In the genomic region with DNA sequence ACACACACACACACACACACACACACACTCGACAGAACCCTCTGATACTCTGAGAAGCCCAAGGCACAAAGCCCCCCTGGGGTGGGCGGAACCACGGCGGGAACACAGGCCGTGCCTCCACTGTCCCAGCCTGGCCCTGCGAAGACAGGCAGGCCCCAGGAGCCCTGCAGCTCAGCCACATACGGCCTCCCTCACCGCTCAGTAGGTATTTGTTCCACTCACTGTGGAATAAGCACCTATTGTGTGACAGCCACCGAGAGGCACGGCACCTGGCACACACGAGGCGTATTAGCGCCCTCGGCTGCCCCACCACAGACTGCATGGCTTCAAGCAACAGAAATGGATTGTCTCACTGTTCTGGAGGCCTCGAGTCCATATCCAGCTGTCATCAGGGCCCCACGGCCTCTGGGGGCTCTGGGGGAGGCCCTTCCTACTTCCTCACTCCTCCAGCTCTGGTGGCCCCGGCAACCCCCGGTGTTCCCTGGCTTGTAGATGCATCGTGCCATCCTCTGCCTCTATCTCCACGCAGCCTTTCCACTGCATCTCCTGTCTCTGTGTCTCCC, we compare ENCODE assay signal across 13 cellular contexts.
A peak's percentile ranks its signal among the peaks of the same experiment; 100 is the strongest.
DNase-seq lines count a peak whose midpoint lies in the region; ATAC-seq and TF ChIP-seq lines count a peak whose summit lies in the region.
"Had no signal": no experiment of that assay in that cellular context is flagged by ENCODE, and none has a peak within 500 bp of the region (broad histone marks: within the 10 kb centered on the region; RNA-seq: fewer than 3 reads in every experiment).

No MANE protein-coding gene starts in this region.

- no peaks in the 10 kb centered on the region for H3K27me3 ChIP-seq in heart left ventricle
- no peaks in the 10 kb centered on the region for H3K27me3 ChIP-seq in mammary epithelial cell (ENCODE audit: insufficient read depth, low read length)
- no peaks in the 10 kb centered on the region for H3K27me3 ChIP-seq in upper lobe of right lung
- H3K27me3 ChIP-seq: thyroid gland had no signal

- no peaks in the 10 kb centered on the region for H3K9me3 Mint-ChIP-seq in mesothelial cell of epicardium
- H3K9me3 Mint-ChIP-seq in Calu3 (ENCODE audit: low read depth, unreplicated experiment), result no peaks in the 10 kb centered on the region

- 63 to 70% (median 67%) methylated on average over 18 to 20 of the region's 20 CpGs for WGBS in heart left ventricle, 4 donors
- 67% methylated on average over 18 of the region's 20 CpGs for WGBS in mammary epithelial cell (ENCODE audit: low coverage, missing lambda C conversion rate)

- CTCF ChIA-PET in mammary epithelial cell (lab: Charles Lee; ENCODE audit: low non-redundant PET) (no interaction called here), Calu3 (lab: Charles Lee) (interaction anchor here (1.0 kb wide), 1 partner anchor 8 kb away, joined by 3 read pairs; no protein-coding TSS in a partner anchor)

- H3K4me1 Mint-ChIP-seq in mesothelial cell of epicardium (peaks cover 71% of the 10 kb centered on the region), Calu3 (ENCODE audit: low read depth, unreplicated experiment) (peaks cover 53% of the 10 kb centered on the region)

- H3K4me1 ChIP-seq in heart left ventricle, result peaks cover 24 to 94% (median 75%) of the 10 kb centered on the region in 12 donors
- H3K4me1 ChIP-seq in mammary epithelial cell (ENCODE audit: insufficient read depth, low read length), result peaks cover 62% of the 10 kb centered on the region
- peaks cover 50% of the 10 kb centered on the region for H3K4me1 ChIP-seq in upper lobe of right lung

- peak overlapping the region; percentile 44 for H3K4me2 ChIP-seq in mammary epithelial cell (ENCODE audit: insufficient read depth, low read depth, low read length)

- TF ChIP-seq POLR2A in heart left ventricle (IDR thresholded peaks at IDR 0.05), result no peak

- H3K4me3 Mint-ChIP-seq in mesothelial cell of epicardium, result peak overlapping the region; percentile 46
- no peak overlapping the region for H3K4me3 Mint-ChIP-seq in Calu3 (ENCODE audit: low read depth, unreplicated experiment)

- no peak overlapping the region for H3K9ac ChIP-seq in mammary epithelial cell (ENCODE audit: insufficient read depth, low read length)

- H3K9me3 ChIP-seq in heart left ventricle (no peaks in the 10 kb centered on the region), mammary epithelial cell (replicated peaks; ENCODE audit: insufficient read depth, low read length) (no peaks in the 10 kb centered on the region), upper lobe of right lung (no peaks in the 10 kb centered on the region)
- H3K9me3 ChIP-seq: thyroid gland had no signal

- TF ChIP-seq CTCF in heart left ventricle (IDR thresholded peaks at IDR 0.05) (no peak), mammary epithelial cell (conservative IDR thresholded peaks at IDR 0.05 in 1 of 2, IDR thresholded peaks at IDR 0.05 in 1 of 2; ENCODE audit: extremely low read depth in 1 of 2, insufficient read depth in 1 of 2, low read depth in 1 of 2, low read length in 2 of 2) (no peak), mesothelial cell of epicardium (IDR thresholded peaks at IDR 0.05; ENCODE audit: unreplicated experiment) (no peak), upper lobe of right lung (IDR thresholded peaks at IDR 0.05) (no peak), Calu3 (IDR thresholded peaks at IDR 0.05; ENCODE audit: unreplicated experiment) (no peak)

- H4K20me1 ChIP-seq in mammary epithelial cell (ENCODE audit: insufficient read depth, low read length), result no peaks in the 10 kb centered on the region

- peaks cover 0 to 4% (median 0%) of the 10 kb centered on the region in 9 donors for H3K36me3 ChIP-seq in heart left ventricle
- no peaks in the 10 kb centered on the region for H3K36me3 ChIP-seq in mammary epithelial cell (ENCODE audit: insufficient read depth, low read length)
- no peaks in the 10 kb centered on the region for H3K36me3 ChIP-seq in upper lobe of right lung
- H3K36me3 ChIP-seq: thyroid gland had no signal

- no peak for ATAC-seq in heart left ventricle
- no peak for ATAC-seq in left cardiac atrium
- ATAC-seq in upper lobe of right lung, result no peak
- no peak for ATAC-seq in GM21390 (IDR thresholded peaks at IDR 0.05; ENCODE audit: unreplicated experiment)
- ATAC-seq in left colon, result no peak

- peak overlapping the region; percentile 97 for H3K27ac Mint-ChIP-seq in mesothelial cell of epicardium
- no peak overlapping the region for H3K27ac Mint-ChIP-seq in Calu3 (ENCODE audit: unreplicated experiment)

- peak overlapping the region in 10 of 12 donors; percentile 4 to 67 (median 30) for H3K27ac ChIP-seq in heart left ventricle
- no peak overlapping the region for H3K27ac ChIP-seq in mammary epithelial cell (ENCODE audit: insufficient read depth, low read depth, low read length)
- H3K27ac ChIP-seq in upper lobe of right lung, result peak overlapping the region; percentile 56

- peaks cover 100% of the 10 kb centered on the region for H3K79me2 ChIP-seq in mammary epithelial cell (ENCODE audit: insufficient read depth, low read length)

- BruUV-seq in mammary epithelial cell (replicated peaks; lab: Mats Ljungman, UMichigan) (no TSS peak), Calu3 (replicated peaks; lab: Mats Ljungman, UMichigan) (no TSS peak)

- dilution Hi-C loops in mammary epithelial cell (cut with HindIII; ENCODE audit: low sequenced_read_pairs), result no loop called here

- DNase-seq in heart left ventricle (peak in 1 of 5 donors; percentile 60), left cardiac atrium (no peak), mammary epithelial cell (no peak), mesothelial cell of epicardium (ENCODE audit: low spot score in 2 of 2, unreplicated experiment in 2 of 2) (no peak), upper lobe of right lung (no peak), Calu3 (no peak), left colon (no peak)
- DNase-seq: activated CD8-positive, alpha-beta memory T cell treated with anti-CD3 and anti-CD28 coated beads, Interleukin-2, amount 50 U/mL, for 48 hours; amniotic stem cell; NCI-H510A had no signal

- no peak overlapping the region for H2AFZ ChIP-seq in mammary epithelial cell (ENCODE audit: low read depth, low read length)

- H3K36me3 Mint-ChIP-seq in mesothelial cell of epicardium (no peaks in the 10 kb centered on the region), Calu3 (ENCODE audit: insufficient read depth, unreplicated experiment) (peaks cover 26% of the 10 kb centered on the region)

- intact Hi-C loops in heart left ventricle (cut with DNase I) (loop anchor here in 1 of 10 donors (5.0 kb wide), 1 partner anchor 256 kb away; no protein-coding TSS in a partner anchor), left cardiac atrium (cut with DNase I) (loop anchor here in 1 of 2 donors (10.0 kb wide), 2 partner anchors 46 to 116 kb away; no protein-coding TSS in a partner anchor), mammary epithelial cell (cut with micrococcal nuclease) (no loop called here), upper lobe of right lung (cut with DNase I) (no loop called here), Calu3 (cut with micrococcal nuclease; ENCODE audit: unreplicated experiment) (no loop called here), left colon (cut with DNase I, micrococcal nuclease) (no loop called here)

- in situ Hi-C loops in mammary epithelial cell (cut with MboI; ENCODE audit: low sequenced_read_pairs in 2 of 2), result no loop called here

- H3K27me3 Mint-ChIP-seq in mesothelial cell of epicardium (ENCODE audit: low read depth) (no peaks in the 10 kb centered on the region), Calu3 (ENCODE audit: unreplicated experiment) (no peaks in the 10 kb centered on the region)

- H3K4me3 ChIP-seq in heart left ventricle (no peak overlapping the region), mammary epithelial cell (replicated peaks in 1 of 3; ENCODE audit: insufficient read depth in 1 of 3, low read depth in 2 of 3, low read length in 3 of 3) (no peak overlapping the region), upper lobe of right lung (no peak overlapping the region)
- H3K4me3 ChIP-seq: skin epidermis, thyroid gland had no signal
